ENCODE assay signal across 8 cellular contexts in the genomic region with DNA sequence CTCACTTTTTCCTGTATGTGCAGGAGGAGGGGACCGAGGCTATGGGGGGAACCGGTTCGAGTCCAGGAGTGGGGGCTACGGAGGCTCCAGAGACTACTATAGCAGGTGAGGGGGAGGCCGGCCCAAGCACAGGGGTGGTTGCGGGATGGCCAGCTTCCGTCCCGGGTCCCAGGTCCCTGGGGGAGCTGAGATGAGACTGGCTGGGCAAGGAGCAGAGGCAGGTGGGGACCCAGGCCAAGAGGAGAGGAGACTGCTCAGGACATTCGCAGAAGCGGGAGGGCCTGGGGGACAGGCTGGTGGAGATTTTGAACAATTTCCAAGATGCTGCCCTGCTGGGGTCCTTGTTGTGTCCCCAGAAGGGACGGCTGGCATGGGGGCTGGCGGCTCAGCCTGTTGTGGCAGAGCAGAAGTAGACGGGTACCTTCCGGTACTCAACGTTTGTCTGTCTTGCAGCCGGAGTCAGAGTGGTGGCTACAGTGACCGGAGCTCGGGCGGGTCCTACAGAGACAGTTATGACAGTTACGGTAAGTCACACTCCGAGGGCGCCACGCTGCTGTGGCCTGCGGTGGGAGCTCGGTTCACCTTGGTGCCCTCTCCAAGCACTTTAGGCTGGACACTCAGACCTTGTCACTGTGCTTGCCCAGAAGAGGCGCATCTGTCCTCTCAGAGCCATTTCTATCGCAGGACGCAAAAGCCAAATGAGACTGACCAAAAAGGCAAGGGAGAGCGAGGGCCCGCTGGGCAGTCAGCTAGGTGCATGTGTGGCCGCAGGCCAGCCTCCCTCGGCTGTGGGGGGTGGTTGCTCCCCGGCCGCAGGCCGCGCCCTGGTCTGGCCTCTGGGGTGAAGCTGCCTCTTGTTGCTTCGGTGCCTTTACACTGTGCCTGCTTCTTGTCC. TPM values are rescaled to one million over a fixed set of nuclear protein-coding genes. Genes with fewer than 3 reads are reported as not detected.
DNase-seq lines count a peak whose midpoint lies in the region; ATAC-seq, FAIRE-seq and TF ChIP-seq lines count a peak whose summit lies in the region.

No MANE protein-coding gene starts in this region.

- H3K9me1 ChIP-seq in endothelial cell of umbilical vein (replicated peaks; ENCODE audit: control insufficient read depth, extremely low read depth, insufficient read depth, low read length): no peaks in the 10 kb centered on the region

- peak overlapping the region in 1 of 2 donors; percentile 100 for H3K4me3 ChIP-seq in CD4-positive, alpha-beta memory T cell (ENCODE audit: low read length in 2 of 2)
- H3K4me3 ChIP-seq in RWPE2 (ENCODE audit: severe bottlenecking) (no peak overlapping the region), endothelial cell of umbilical vein (replicated peaks in 1 of 3; ENCODE audit: insufficient read depth in 1 of 3, low read depth in 1 of 3, low read length in 3 of 3) (no peak overlapping the region), pancreas (peak overlapping the region in 3 of 4 donors; percentile 70 to 94 (median 70))

- TF ChIP-seq POLR2A in endothelial cell of umbilical vein (IDR thresholded peaks at IDR 0.05; ENCODE audit: low read depth, low read length): peak; percentile 31

- FAIRE-seq in endothelial cell of umbilical vein (lab: Jason Lieb, UNC) (no peak), pancreas (lab: Jason Lieb, UNC) (no peak)

- no peak for TF ChIP-seq CTCF in RWPE2 (IDR thresholded peaks at IDR 0.05; ENCODE audit: poor library complexity, severe bottlenecking)
- no peak for TF ChIP-seq CTCF in endothelial cell of umbilical vein (IDR thresholded peaks at IDR 0.05; ENCODE audit: extremely low read depth in 1 of 2, insufficient read depth in 1 of 2, low read depth in 1 of 2, low read length in 2 of 2)
- no peak for TF ChIP-seq CTCF in pancreas (IDR thresholded peaks at IDR 0.05)

- BruUV-seq in endothelial cell of umbilical vein (replicated peaks; lab: Mats Ljungman, UMichigan): no TSS peak

- H3K79me2 ChIP-seq in endothelial cell of umbilical vein (ENCODE audit: control insufficient read depth, insufficient read depth, low read length): peaks cover 48% of the 10 kb centered on the region

- 48 to 63% methylated on average over 35 to 37 of the region's 37 CpGs for WGBS in pancreas, 2 donors

- peak overlapping the region; percentile 89 to 97 (median 93) for H3K27ac Mint-ChIP-seq in CD4-positive, alpha-beta memory T cell

- no peak overlapping the region for H3K4me2 ChIP-seq in endothelial cell of umbilical vein (ENCODE audit: insufficient read depth, low read length)

- ATAC-seq in RWPE2 (ENCODE audit: low read depth): no peak
- ATAC-seq in pancreas: no peak
- ATAC-seq in GM19452 (IDR thresholded peaks at IDR 0.05; ENCODE audit: unreplicated experiment): no peak
- ATAC-seq in HG03342 (IDR thresholded peaks at IDR 0.05; ENCODE audit: unreplicated experiment): no peak
- ATAC-seq in HG02623 (IDR thresholded peaks at IDR 0.05; ENCODE audit: unreplicated experiment): no peak

- dilution Hi-C loops in endothelial cell of umbilical vein (cut with MboI; ENCODE audit: extremely low pct_ligation_motif_present, low sequenced_read_pairs): no loop called here

- no peaks in the 10 kb centered on the region for H3K9me3 ChIP-seq in CD4-positive, alpha-beta memory T cell (ENCODE audit: control insufficient read depth in 1 of 2, low read length in 2 of 2)
- H3K9me3 ChIP-seq in RWPE2 (ENCODE audit: severe bottlenecking): no peaks in the 10 kb centered on the region
- H3K9me3 ChIP-seq in endothelial cell of umbilical vein (replicated peaks; ENCODE audit: control insufficient read depth, insufficient read depth, low read length): no peaks in the 10 kb centered on the region
- no peaks in the 10 kb centered on the region for H3K9me3 ChIP-seq in pancreas

- H3K36me3 ChIP-seq in CD4-positive, alpha-beta memory T cell (ENCODE audit: insufficient read depth, low read length): peaks cover 47% of the 10 kb centered on the region
- H3K36me3 ChIP-seq in RWPE2 (ENCODE audit: low read depth) (peaks cover 52% of the 10 kb centered on the region), endothelial cell of umbilical vein (ENCODE audit: control insufficient read depth in 2 of 2, extremely low read depth in 1 of 2, insufficient read depth in 2 of 2, low read length in 2 of 2) (peaks cover 23 to 34% of the 10 kb centered on the region in 2 experiments), pancreas (peaks cover 5 to 40% (median 34%) of the 10 kb centered on the region in 3 donors)

- intact Hi-C loops in CD4-positive, alpha-beta memory T cell (cut with micrococcal nuclease): no loop called here
- intact Hi-C loops in endothelial cell of umbilical vein (cut with micrococcal nuclease): no loop called here
- intact Hi-C loops in pancreas (cut with DNase I): no loop called here

- H3K4me3 Mint-ChIP-seq in CD4-positive, alpha-beta memory T cell: peak overlapping the region; percentile 89 to 93 (median 91)

- H4K20me1 ChIP-seq in endothelial cell of umbilical vein (replicated peaks; ENCODE audit: control insufficient read depth, extremely low read depth, insufficient read depth, low read length): no peaks in the 10 kb centered on the region

- peaks cover 37 to 72% (median 55%) of the 10 kb centered on the region in 4 donors for H3K4me1 Mint-ChIP-seq in CD4-positive, alpha-beta memory T cell

- H3K9ac ChIP-seq in endothelial cell of umbilical vein (replicated peaks; ENCODE audit: extremely low read depth, insufficient read depth, low read length): no peak overlapping the region

- POLR2A ChIA-PET in CD4-positive, alpha-beta memory T cell (lab: Charles Lee; ENCODE audit: partially characterized antibody): interaction anchor here (0.9 to 5.7 kb wide), 7 partner anchors 11 to 595 kb away, joined by 3 to 74 read pairs (median 5); a partner anchor contains a TSS
- POLR2A ChIA-PET in endothelial cell of umbilical vein (lab: Charles Lee): no interaction called here

- CTCF ChIA-PET in CD4-positive, alpha-beta memory T cell (lab: Charles Lee; ENCODE audit: partially characterized antibody): interaction anchor here (3.9 kb wide), 1 partner anchor 28 kb away, joined by 31 read pairs; no protein-coding TSS in a partner anchor
- CTCF ChIA-PET in endothelial cell of umbilical vein (lab: Charles Lee): interaction anchor here (0.5 to 3.9 kb wide), 2 partner anchors 27 to 100 kb away, joined by 3 to 42 read pairs; no protein-coding TSS in a partner anchor

- no peak overlapping the region for H2AFZ ChIP-seq in endothelial cell of umbilical vein (ENCODE audit: low read depth, low read length)

- H3K27ac ChIP-seq in CD4-positive, alpha-beta memory T cell (ENCODE audit: low read depth, low read length): peak overlapping the region; percentile 77
- H3K27ac ChIP-seq in RWPE2 (ENCODE audit: poor library complexity, severe bottlenecking) (peak overlapping the region; percentile 97), endothelial cell of umbilical vein (ENCODE audit: insufficient read depth, low read depth, low read length) (no peak overlapping the region), pancreas (no peak overlapping the region)

- no peaks in the 10 kb centered on the region for H3K27me3 ChIP-seq in CD4-positive, alpha-beta memory T cell (ENCODE audit: insufficient read depth, low read length)
- H3K27me3 ChIP-seq in RWPE2 (ENCODE audit: insufficient read depth, poor library complexity, severe bottlenecking): no peaks in the 10 kb centered on the region
- H3K27me3 ChIP-seq in endothelial cell of umbilical vein (ENCODE audit: control insufficient read depth in 2 of 2, insufficient read depth in 2 of 2, low read length in 2 of 2): no peaks in the 10 kb centered on the region
- no peaks in the 10 kb centered on the region for H3K27me3 ChIP-seq in pancreas

- no peaks in the 10 kb centered on the region for H3K27me3 Mint-ChIP-seq in CD4-positive, alpha-beta memory T cell

- peaks cover 0 to 25% (median 0%) of the 10 kb centered on the region in 8 donors for H3K9me3 Mint-ChIP-seq in CD4-positive, alpha-beta memory T cell

- DNase-seq in CD4-positive, alpha-beta memory T cell: no peak
- DNase-seq in RWPE2 (ENCODE audit: low spot score) (no peak), endothelial cell of umbilical vein (ENCODE audit: low read depth, low spot score) (no peak), pancreas (peak in 4 of 6 donors; percentile 40 to 60 (median 46)), GM03348 (ENCODE audit: low spot score) (no peak)

- peaks cover 83% of the 10 kb centered on the region for H3K4me1 ChIP-seq in CD4-positive, alpha-beta memory T cell (ENCODE audit: insufficient read depth, low read length)
- H3K4me1 ChIP-seq in RWPE2 (ENCODE audit: insufficient read depth, poor library complexity, severe bottlenecking) (peaks cover 7% of the 10 kb centered on the region), endothelial cell of umbilical vein (ENCODE audit: control insufficient read depth, extremely low read depth, insufficient read depth, low read length) (peaks cover 42% of the 10 kb centered on the region), pancreas (peaks cover 46 to 58% (median 50%) of the 10 kb centered on the region in 3 donors)

- peaks cover 32 to 50% of the 10 kb centered on the region in 2 donors for H3K36me3 Mint-ChIP-seq in CD4-positive, alpha-beta memory T cell

RNA-seq across cellular contexts. Expression of a gene that starts 2.6 kb away (rescaled TPM):
- 100 to 1,000 TPM; 574 to 638 TPM for total RNA-seq in CD4-positive, alpha-beta memory T cell
- 100 to 1,000 TPM; 160 to 257 TPM for polyA plus RNA-seq in CD4-positive, alpha-beta memory T cell
- total RNA-seq in endothelial cell of umbilical vein (225 and 229 TPM in 2 replicates), pancreas (100 to 1,000 TPM; 232 to 607 (median 483) TPM)
- polyA plus RNA-seq in endothelial cell of umbilical vein (267 and 439 TPM in 2 replicates), pancreas (1,000 to 10,000 TPM in 1 of 2 donors, 100 to 1,000 TPM in 1; 802 to 1,009 TPM)
- 345 and 381 TPM in 2 replicates for polyA plus RNA-seq in endothelial cell of umbilical vein (2011; cell fraction: cytosol; rRNA removed)
- polyA plus RNA-seq in endothelial cell of umbilical vein (2011; cell fraction: nucleus; rRNA removed): 851 and 1,301 TPM in 2 replicates
- polyA plus RNA-seq in endothelial cell of umbilical vein (2012): 199 and 231 TPM in 2 replicates
- 136 and 186 TPM in 2 replicates for polyA minus RNA-seq in endothelial cell of umbilical vein
- 43.9 TPM for polyA minus RNA-seq in endothelial cell of umbilical vein (2011; cell fraction: cytosol; rRNA and poly(A)+ RNA removed)
- polyA minus RNA-seq in endothelial cell of umbilical vein (2011; cell fraction: nucleus; rRNA and poly(A)+ RNA removed): 105 and 121 TPM in 2 replicates

RNA-seq across cellular contexts. Expression of a gene that starts 3.6 kb away (rescaled TPM):
- 10 to 100 TPM; 50.5 to 54.2 TPM for total RNA-seq in CD4-positive, alpha-beta memory T cell
- 100 to 1,000 TPM in 1 of 2 donors, 10 to 100 TPM in 1; 57.2 to 114 TPM for polyA plus RNA-seq in CD4-positive, alpha-beta memory T cell
- total RNA-seq in endothelial cell of umbilical vein (46.7 and 47.5 TPM in 2 replicates), pancreas (10 to 100 TPM; 16.1 to 26.1 (median 22.9) TPM)
- polyA plus RNA-seq in endothelial cell of umbilical vein (83.9 and 127 TPM in 2 replicates), pancreas (10 to 100 TPM; 69.8 to 83.4 TPM)
- 45.5 and 62.4 TPM in 2 replicates for polyA plus RNA-seq in endothelial cell of umbilical vein (2011; cell fraction: cytosol; rRNA removed)
- polyA plus RNA-seq in endothelial cell of umbilical vein (2011; cell fraction: nucleus; rRNA removed): 22.4 and 27.0 TPM in 2 replicates
- polyA plus RNA-seq in endothelial cell of umbilical vein (2012): 36.7 and 43.6 TPM in 2 replicates
- polyA minus RNA-seq in endothelial cell of umbilical vein: 10.6 and 15.2 TPM in 2 replicates
- 70.9 TPM for polyA minus RNA-seq in endothelial cell of umbilical vein (2011; cell fraction: cytosol; rRNA and poly(A)+ RNA removed)
- polyA minus RNA-seq in endothelial cell of umbilical vein (2011; cell fraction: nucleus; rRNA and poly(A)+ RNA removed): 5.8 and 8.0 TPM in 2 replicates

RNA-seq across cellular contexts. Expression of a gene that starts 13.9 kb away (rescaled TPM):
- total RNA-seq in CD4-positive, alpha-beta memory T cell: not detected
- not detected for polyA plus RNA-seq in CD4-positive, alpha-beta memory T cell
- total RNA-seq in endothelial cell of umbilical vein (1.1 and 2.5 TPM in 2 replicates), pancreas (under 1 TPM in 2 of 6 donors, not detected in 4; 0.22 to 0.94 TPM)
- polyA plus RNA-seq in endothelial cell of umbilical vein (0.52 and 0.99 TPM in 2 replicates), pancreas (not detected)
- polyA plus RNA-seq in endothelial cell of umbilical vein (2011; cell fraction: cytosol; rRNA removed): 0.31 and 0.58 TPM in 2 replicates
- 0.36 and 0.42 TPM in 2 replicates for polyA plus RNA-seq in endothelial cell of umbilical vein (2011; cell fraction: nucleus; rRNA removed)
- 0.44 and 1.2 TPM in 2 replicates for polyA plus RNA-seq in endothelial cell of umbilical vein (2012)
- not detected in 2 replicates for polyA minus RNA-seq in endothelial cell of umbilical vein
- 2.5 TPM for polyA minus RNA-seq in endothelial cell of umbilical vein (2011; cell fraction: cytosol; rRNA and poly(A)+ RNA removed)
- not detected in 2 replicates for polyA minus RNA-seq in endothelial cell of umbilical vein (2011; cell fraction: nucleus; rRNA and poly(A)+ RNA removed)

RNA-seq across cellular contexts. Expression of a gene that starts 23.4 kb away (rescaled TPM):
- total RNA-seq in CD4-positive, alpha-beta memory T cell: 10 to 100 TPM; 30.3 to 34.0 TPM
- polyA plus RNA-seq in CD4-positive, alpha-beta memory T cell: 1 to 10 TPM in 1 of 2 donors, under 1 TPM in 1; 0.75 to 6.1 TPM
- total RNA-seq in endothelial cell of umbilical vein: 85.9 and 107 TPM in 2 replicates
- polyA plus RNA-seq in endothelial cell of umbilical vein: 20.0 and 23.6 TPM in 2 replicates
- 8.3 and 13.6 TPM in 2 replicates for polyA plus RNA-seq in endothelial cell of umbilical vein (2011; cell fraction: cytosol; rRNA removed)
- polyA plus RNA-seq in endothelial cell of umbilical vein (2011; cell fraction: nucleus; rRNA removed): 26.3 and 27.8 TPM in 2 replicates
- polyA plus RNA-seq in endothelial cell of umbilical vein (2012): 16.1 and 27.1 TPM in 2 replicates
- 13.6 and 16.8 TPM in 2 replicates for polyA minus RNA-seq in endothelial cell of umbilical vein
- 34.1 TPM for polyA minus RNA-seq in endothelial cell of umbilical vein (2011; cell fraction: cytosol; rRNA and poly(A)+ RNA removed)
- 10.2 and 42.0 TPM in 2 replicates for polyA minus RNA-seq in endothelial cell of umbilical vein (2011; cell fraction: nucleus; rRNA and poly(A)+ RNA removed)
- 10 to 100 TPM; 32.1 to 78.0 (median 49.1) TPM for total RNA-seq in pancreas
- polyA plus RNA-seq in pancreas: 10 to 100 TPM; 36.6 to 49.1 TPM

RNA-seq across cellular contexts. Expression of a gene that starts 30.2 kb away (rescaled TPM):
- total RNA-seq in CD4-positive, alpha-beta memory T cell: 100 to 1,000 TPM; 105 to 108 TPM
- 100 to 1,000 TPM; 133 to 243 TPM for polyA plus RNA-seq in CD4-positive, alpha-beta memory T cell
- total RNA-seq in endothelial cell of umbilical vein (190 and 192 TPM in 2 replicates), pancreas (100 to 1,000 TPM in 5 of 6 donors, 10 to 100 TPM in 1; 97.3 to 192 (median 149) TPM)
- polyA plus RNA-seq in endothelial cell of umbilical vein (167 and 236 TPM in 2 replicates), pancreas (100 to 1,000 TPM; 173 to 515 TPM)
- 55.6 and 104 TPM in 2 replicates for polyA plus RNA-seq in endothelial cell of umbilical vein (2011; cell fraction: cytosol; rRNA removed)
- 31.6 and 37.8 TPM in 2 replicates for polyA plus RNA-seq in endothelial cell of umbilical vein (2011; cell fraction: nucleus; rRNA removed)
- 93.2 and 184 TPM in 2 replicates for polyA plus RNA-seq in endothelial cell of umbilical vein (2012)
- 27.5 and 56.7 TPM in 2 replicates for polyA minus RNA-seq in endothelial cell of umbilical vein
- polyA minus RNA-seq in endothelial cell of umbilical vein (2011; cell fraction: cytosol; rRNA and poly(A)+ RNA removed): 231 TPM
- 9.3 and 13.8 TPM in 2 replicates for polyA minus RNA-seq in endothelial cell of umbilical vein (2011; cell fraction: nucleus; rRNA and poly(A)+ RNA removed)

Comparison
In these comparisons a context has a peak if more than half of its experiments do, and no peak if none do; other contexts are left out.
1. DNase-seq: peak in pancreas (4 of 6); none in CD4-positive, alpha-beta memory T cell (0 of 5), RWPE2 (single experiment), endothelial cell of umbilical vein (single experiment) and GM03348 (single experiment).
2. H3K27ac ChIP-seq: peak in CD4-positive, alpha-beta memory T cell (single experiment) and RWPE2 (single experiment); none in endothelial cell of umbilical vein (single experiment) and pancreas (0 of 4).
3. H3K4me3 ChIP-seq: peak in pancreas (3 of 4); none in RWPE2 (single experiment) and endothelial cell of umbilical vein (0 of 3).